1 cellular context compared by ENCODE assay signal in the genomic region with DNA sequence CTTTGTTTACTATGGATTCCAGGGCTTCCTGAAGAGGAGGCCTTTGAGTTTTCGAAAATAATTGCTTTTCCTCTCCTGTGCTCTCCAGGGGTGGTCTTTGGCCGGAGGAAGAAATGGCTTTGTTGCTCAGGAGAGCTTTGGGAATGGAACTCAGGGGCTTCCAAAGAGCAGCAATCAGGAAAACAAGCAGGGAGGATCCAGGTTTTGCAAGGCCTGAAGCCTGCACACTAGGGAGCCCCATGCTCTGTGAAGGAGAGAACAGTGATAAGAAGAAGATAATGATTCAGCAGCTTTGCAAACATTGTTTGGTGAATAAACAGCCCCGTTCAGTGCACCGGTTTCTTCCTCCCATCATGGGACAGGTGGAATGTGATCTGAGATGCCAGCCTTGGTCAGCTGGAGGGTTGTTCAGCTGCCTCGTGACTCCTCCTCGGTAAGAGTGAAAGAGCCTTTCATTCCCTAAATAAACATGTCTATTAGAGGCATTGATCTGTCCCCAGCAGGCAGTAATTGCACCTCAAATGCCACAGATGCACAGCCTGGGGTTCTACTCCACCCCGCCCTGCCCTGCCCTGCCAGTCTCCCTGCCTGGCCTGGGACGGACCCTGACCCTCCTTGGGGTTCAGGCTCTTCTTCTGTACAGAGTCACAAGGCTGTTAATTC.
A peak's percentile ranks its signal among the peaks of the same experiment; 100 is the strongest.
TF ChIP-seq lines count a peak whose summit lies in the region.

No MANE protein-coding gene starts in this region.

TF ChIP-seq in HepG2, 621 proteins besides CTCF, POLR2A, EP300 and RAD21 (continued from another document and continues in another):
- TF ChIP-seq, protein P1, sequence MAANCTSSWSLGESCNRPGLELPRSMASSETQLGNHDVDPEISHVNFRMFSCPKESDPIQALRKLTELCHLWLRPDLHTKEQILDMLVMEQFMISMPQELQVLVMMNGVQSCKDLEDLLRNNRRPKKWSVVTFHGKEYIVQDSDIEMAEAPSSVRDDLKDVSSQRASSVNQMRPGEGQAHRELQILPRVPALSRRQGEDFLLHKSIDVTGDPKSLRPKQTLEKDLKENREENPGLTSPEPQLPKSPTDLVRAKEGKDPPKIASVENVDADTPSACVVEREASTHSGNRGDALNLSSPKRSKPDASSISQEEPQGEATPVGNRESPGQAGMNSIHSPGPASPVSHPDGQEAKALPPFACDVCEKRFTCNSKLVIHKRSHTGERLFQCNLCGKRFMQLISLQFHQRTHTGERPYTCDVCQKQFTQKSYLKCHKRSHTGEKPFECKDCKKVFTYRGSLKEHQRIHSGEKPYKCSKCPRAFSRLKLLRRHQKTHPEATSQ (CRISPR knock-in tag; IDR thresholded peaks at IDR 0.05; ENCODE audit: borderline replicate concordance): peak; percentile 64; the same call in 1 of the 2 replicates
- TF ChIP-seq, protein P2, sequence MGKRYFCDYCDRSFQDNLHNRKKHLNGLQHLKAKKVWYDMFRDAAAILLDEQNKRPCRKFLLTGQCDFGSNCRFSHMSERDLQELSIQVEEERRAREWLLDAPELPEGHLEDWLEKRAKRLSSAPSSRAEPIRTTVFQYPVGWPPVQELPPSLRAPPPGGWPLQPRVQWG (CRISPR knock-in tag; IDR thresholded peaks at IDR 0.05; ENCODE audit: borderline replicate concordance, low read depth): no peak
- TF ChIP-seq TARDBP (CRISPR knock-in tag; IDR thresholded peaks at IDR 0.05): peak; percentile 80; the same call in 1 of the 2 replicates
- 0 out of 2 replicates have a peak, but pooled peaks have one; percentile 51 for TF ChIP-seq HOXA5 (CRISPR knock-in tag; IDR thresholded peaks at IDR 0.05)
- peak; percentile 28; the same call in 1 of the 2 replicates for TF ChIP-seq NR2F2 (IDR thresholded peaks at IDR 0.05; ENCODE audit: borderline replicate concordance, low read depth)
- peak; percentile 24; the same call in 1 of the 2 replicates for TF ChIP-seq CBFB (CRISPR knock-in tag; IDR thresholded peaks at IDR 0.05)
- no peak; the same call in 1 of the 2 replicates for TF ChIP-seq ZNF256 (CRISPR knock-in tag; conservative IDR thresholded peaks at IDR 0.05)
- peak; percentile 56 to 62; a peak in 3 of 4 replicates for TF ChIP-seq MAFK (conservative IDR thresholded peaks at IDR 0.05 in 1 of 2, IDR thresholded peaks at IDR 0.05 in 1 of 2; ENCODE audit: low read length in 2 of 2)
- peak; percentile 52; the same call in 1 of the 2 replicates for TF ChIP-seq TBX3 (IDR thresholded peaks at IDR 0.05; ENCODE audit: borderline replicate concordance)
- TF ChIP-seq POLR2G (IDR thresholded peaks at IDR 0.05; ENCODE audit: low read depth, low read length): peak; percentile 48; the same call in 1 of the 2 replicates
- TF ChIP-seq, protein P3, sequence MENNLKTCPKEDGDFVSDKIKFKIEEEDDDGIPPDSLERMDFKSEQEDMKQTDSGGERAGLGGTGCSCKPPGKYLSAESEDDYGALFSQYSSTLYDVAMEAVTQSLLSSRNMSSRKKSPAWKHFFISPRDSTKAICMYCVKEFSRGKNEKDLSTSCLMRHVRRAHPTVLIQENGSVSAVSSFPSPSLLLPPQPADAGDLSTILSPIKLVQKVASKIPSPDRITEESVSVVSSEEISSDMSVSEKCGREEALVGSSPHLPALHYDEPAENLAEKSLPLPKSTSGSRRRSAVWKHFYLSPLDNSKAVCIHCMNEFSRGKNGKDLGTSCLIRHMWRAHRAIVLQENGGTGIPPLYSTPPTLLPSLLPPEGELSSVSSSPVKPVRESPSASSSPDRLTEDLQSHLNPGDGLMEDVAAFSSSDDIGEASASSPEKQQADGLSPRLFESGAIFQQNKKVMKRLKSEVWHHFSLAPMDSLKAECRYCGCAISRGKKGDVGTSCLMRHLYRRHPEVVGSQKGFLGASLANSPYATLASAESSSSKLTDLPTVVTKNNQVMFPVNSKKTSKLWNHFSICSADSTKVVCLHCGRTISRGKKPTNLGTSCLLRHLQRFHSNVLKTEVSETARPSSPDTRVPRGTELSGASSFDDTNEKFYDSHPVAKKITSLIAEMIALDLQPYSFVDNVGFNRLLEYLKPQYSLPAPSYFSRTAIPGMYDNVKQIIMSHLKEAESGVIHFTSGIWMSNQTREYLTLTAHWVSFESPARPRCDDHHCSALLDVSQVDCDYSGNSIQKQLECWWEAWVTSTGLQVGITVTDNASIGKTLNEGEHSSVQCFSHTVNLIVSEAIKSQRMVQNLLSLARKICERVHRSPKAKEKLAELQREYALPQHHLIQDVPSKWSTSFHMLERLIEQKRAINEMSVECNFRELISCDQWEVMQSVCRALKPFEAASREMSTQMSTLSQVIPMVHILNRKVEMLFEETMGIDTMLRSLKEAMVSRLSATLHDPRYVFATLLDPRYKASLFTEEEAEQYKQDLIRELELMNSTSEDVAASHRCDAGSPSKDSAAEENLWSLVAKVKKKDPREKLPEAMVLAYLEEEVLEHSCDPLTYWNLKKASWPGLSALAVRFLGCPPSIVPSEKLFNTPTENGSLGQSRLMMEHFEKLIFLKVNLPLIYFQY (CRISPR knock-in tag; IDR thresholded peaks at IDR 0.05; ENCODE audit: borderline replicate concordance): peak; percentile 82; the same call in 1 of the 2 replicates
- peak; percentile 88 for TF ChIP-seq BCL6 (CRISPR knock-in tag; IDR thresholded peaks at IDR 0.05)
- TF ChIP-seq MIER3 (CRISPR knock-in tag; IDR thresholded peaks at IDR 0.05; ENCODE audit: borderline replicate concordance): peak; percentile 95
- TF ChIP-seq KLF9 (CRISPR knock-in tag; IDR thresholded peaks at IDR 0.05; ENCODE audit: low read depth): no peak
- TF ChIP-seq FOXM1 (CRISPR knock-in tag; IDR thresholded peaks at IDR 0.05): no peak
- TF ChIP-seq CBX2 (IDR thresholded peaks at IDR 0.05; ENCODE audit: low read depth, low read length): no peak
- no peak for TF ChIP-seq CBX2 (CRISPR knock-in tag; IDR thresholded peaks at IDR 0.05; ENCODE audit: low read depth)
- TF ChIP-seq KDM2A (CRISPR knock-in tag; IDR thresholded peaks at IDR 0.05; ENCODE audit: borderline replicate concordance, low read depth): peak; percentile 54; the same call in 1 of the 2 replicates
- peak; percentile 76; the same call in 1 of the 2 replicates for TF ChIP-seq CREM (IDR thresholded peaks at IDR 0.05)
- TF ChIP-seq CREM (CRISPR knock-in tag; IDR thresholded peaks at IDR 0.05): no peak
- TF ChIP-seq, protein P4, sequence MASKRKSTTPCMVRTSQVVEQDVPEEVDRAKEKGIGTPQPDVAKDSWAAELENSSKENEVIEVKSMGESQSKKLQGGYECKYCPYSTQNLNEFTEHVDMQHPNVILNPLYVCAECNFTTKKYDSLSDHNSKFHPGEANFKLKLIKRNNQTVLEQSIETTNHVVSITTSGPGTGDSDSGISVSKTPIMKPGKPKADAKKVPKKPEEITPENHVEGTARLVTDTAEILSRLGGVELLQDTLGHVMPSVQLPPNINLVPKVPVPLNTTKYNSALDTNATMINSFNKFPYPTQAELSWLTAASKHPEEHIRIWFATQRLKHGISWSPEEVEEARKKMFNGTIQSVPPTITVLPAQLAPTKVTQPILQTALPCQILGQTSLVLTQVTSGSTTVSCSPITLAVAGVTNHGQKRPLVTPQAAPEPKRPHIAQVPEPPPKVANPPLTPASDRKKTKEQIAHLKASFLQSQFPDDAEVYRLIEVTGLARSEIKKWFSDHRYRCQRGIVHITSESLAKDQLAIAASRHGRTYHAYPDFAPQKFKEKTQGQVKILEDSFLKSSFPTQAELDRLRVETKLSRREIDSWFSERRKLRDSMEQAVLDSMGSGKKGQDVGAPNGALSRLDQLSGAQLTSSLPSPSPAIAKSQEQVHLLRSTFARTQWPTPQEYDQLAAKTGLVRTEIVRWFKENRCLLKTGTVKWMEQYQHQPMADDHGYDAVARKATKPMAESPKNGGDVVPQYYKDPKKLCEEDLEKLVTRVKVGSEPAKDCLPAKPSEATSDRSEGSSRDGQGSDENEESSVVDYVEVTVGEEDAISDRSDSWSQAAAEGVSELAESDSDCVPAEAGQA (IDR thresholded peaks at IDR 0.05; ENCODE audit: low read depth): peak; percentile 59; the same call in 1 of the 2 replicates
- TF ChIP-seq, protein P4 (CRISPR knock-in tag; IDR thresholded peaks at IDR 0.05; ENCODE audit: borderline replicate concordance): peak; percentile 60; the same call in 1 of the 2 replicates
- TF ChIP-seq, protein P5, sequence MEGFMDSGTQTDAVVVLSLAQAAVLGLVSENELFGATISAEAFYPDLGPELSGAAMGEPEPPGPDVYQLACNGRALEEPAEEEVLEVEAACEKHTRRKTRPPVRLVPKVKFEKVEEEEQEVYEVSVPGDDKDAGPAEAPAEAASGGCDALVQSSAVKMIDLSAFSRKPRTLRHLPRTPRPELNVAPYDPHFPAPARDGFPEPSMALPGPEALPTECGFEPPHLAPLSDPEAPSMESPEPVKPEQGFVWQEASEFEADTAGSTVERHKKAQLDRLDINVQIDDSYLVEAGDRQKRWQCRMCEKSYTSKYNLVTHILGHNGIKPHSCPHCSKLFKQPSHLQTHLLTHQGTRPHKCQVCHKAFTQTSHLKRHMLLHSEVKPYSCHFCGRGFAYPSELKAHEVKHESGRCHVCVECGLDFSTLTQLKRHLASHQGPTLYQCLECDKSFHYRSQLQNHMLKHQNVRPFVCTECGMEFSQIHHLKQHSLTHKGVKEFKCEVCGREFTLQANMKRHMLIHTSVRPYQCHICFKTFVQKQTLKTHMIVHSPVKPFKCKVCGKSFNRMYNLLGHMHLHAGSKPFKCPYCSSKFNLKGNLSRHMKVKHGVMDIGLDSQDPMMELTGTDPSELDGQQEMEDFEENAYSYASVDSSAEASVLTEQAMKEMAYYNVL (CRISPR knock-in tag; IDR thresholded peaks at IDR 0.05; ENCODE audit: borderline replicate concordance): peak; percentile 99
- no peak; the same call in 1 of the 2 replicates for TF ChIP-seq WIZ (CRISPR knock-in tag; IDR thresholded peaks at IDR 0.05)
- TF ChIP-seq MYC (CRISPR knock-in tag; IDR thresholded peaks at IDR 0.05; ENCODE audit: borderline replicate concordance): peak; percentile 85
- TF ChIP-seq BRD4 (CRISPR knock-in tag; IDR thresholded peaks at IDR 0.05): peak; percentile 73; the same call in 1 of the 2 replicates
- TF ChIP-seq REPIN1 (CRISPR knock-in tag; IDR thresholded peaks at IDR 0.05; ENCODE audit: borderline replicate concordance, low read depth): peak; percentile 76; the same call in 1 of the 2 replicates
- peak; percentile 57; the same call in 1 of the 2 replicates for TF ChIP-seq YEATS4 (CRISPR knock-in tag; IDR thresholded peaks at IDR 0.05; ENCODE audit: borderline replicate concordance)
- no peak for TF ChIP-seq ZNF550 (CRISPR knock-in tag; IDR thresholded peaks at IDR 0.05; ENCODE audit: borderline replicate concordance)
- TF ChIP-seq, protein P6, sequence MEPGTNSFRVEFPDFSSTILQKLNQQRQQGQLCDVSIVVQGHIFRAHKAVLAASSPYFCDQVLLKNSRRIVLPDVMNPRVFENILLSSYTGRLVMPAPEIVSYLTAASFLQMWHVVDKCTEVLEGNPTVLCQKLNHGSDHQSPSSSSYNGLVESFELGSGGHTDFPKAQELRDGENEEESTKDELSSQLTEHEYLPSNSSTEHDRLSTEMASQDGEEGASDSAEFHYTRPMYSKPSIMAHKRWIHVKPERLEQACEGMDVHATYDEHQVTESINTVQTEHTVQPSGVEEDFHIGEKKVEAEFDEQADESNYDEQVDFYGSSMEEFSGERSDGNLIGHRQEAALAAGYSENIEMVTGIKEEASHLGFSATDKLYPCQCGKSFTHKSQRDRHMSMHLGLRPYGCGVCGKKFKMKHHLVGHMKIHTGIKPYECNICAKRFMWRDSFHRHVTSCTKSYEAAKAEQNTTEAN (CRISPR knock-in tag; conservative IDR thresholded peaks at IDR 0.05): no peak; the same call in 1 of the 2 replicates
- TF ChIP-seq, protein P7, sequence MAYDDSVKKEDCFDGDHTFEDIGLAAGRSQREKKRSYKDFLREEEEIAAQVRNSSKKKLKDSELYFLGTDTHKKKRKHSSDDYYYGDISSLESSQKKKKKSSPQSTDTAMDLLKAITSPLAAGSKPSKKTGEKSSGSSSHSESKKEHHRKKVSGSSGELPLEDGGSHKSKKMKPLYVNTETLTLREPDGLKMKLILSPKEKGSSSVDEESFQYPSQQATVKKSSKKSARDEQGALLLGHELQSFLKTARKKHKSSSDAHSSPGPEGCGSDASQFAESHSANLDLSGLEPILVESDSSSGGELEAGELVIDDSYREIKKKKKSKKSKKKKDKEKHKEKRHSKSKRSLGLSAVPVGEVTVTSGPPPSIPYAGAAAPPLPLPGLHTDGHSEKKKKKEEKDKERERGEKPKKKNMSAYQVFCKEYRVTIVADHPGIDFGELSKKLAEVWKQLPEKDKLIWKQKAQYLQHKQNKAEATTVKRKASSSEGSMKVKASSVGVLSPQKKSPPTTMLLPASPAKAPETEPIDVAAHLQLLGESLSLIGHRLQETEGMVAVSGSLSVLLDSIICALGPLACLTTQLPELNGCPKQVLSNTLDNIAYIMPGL (CRISPR knock-in tag; IDR thresholded peaks at IDR 0.05; ENCODE audit: borderline replicate concordance in 1 of 2, low read depth in 1 of 2): peak in 1 of 2 experiments; percentile 60; a peak in 1 of 4 replicates
- TF ChIP-seq ZNF501 (CRISPR knock-in tag; IDR thresholded peaks at IDR 0.05): peak; percentile 66; the same call in 1 of the 2 replicates
- TF ChIP-seq SALL2 (CRISPR knock-in tag; IDR thresholded peaks at IDR 0.05): peak; percentile 66; the same call in 1 of the 2 replicates
- TF ChIP-seq NCOA1 (CRISPR knock-in tag; IDR thresholded peaks at IDR 0.05): peak; percentile 80; the same call in 1 of the 2 replicates
- peak; percentile 77 for TF ChIP-seq DMAP1 (CRISPR knock-in tag; IDR thresholded peaks at IDR 0.05)
- 0 out of 2 replicates have a peak, but pooled peaks have one; percentile 27 for TF ChIP-seq POLR2AphosphoS5 (IDR thresholded peaks at IDR 0.05; ENCODE audit: low read depth, low read length)
